ENCODE assay signal across 1 cellular context in genomic region chr17:77288115-77288619, GRCh38.
TF ChIP-seq lines count a peak whose summit lies in the region.

No MANE protein-coding gene starts in this region.

TF ChIP-seq in HepG2, 621 proteins besides CTCF, POLR2A, EP300 and RAD21 (continued from another document and continues in another):
- TF ChIP-seq ATF6 (CRISPR knock-in tag; conservative IDR thresholded peaks at IDR 0.05) = 0 out of 2 replicates have a peak, but pooled peaks have one; percentile 7
- no peak for TF ChIP-seq GATA4 (IDR thresholded peaks at IDR 0.05; ENCODE audit: borderline replicate concordance, low read depth)
- no peak for TF ChIP-seq ZNF737 (CRISPR knock-in tag; IDR thresholded peaks at IDR 0.05; ENCODE audit: borderline replicate concordance)
- no peak for TF ChIP-seq ZNF280D (CRISPR knock-in tag; IDR thresholded peaks at IDR 0.05)
- TF ChIP-seq ZNF761 (CRISPR knock-in tag; conservative IDR thresholded peaks at IDR 0.05) = no peak
- no peak for TF ChIP-seq DNMT1 (CRISPR knock-in tag; IDR thresholded peaks at IDR 0.05)
- TF ChIP-seq NR2F2 (IDR thresholded peaks at IDR 0.05; ENCODE audit: borderline replicate concordance, low read depth) = no peak
- TF ChIP-seq, protein P1, sequence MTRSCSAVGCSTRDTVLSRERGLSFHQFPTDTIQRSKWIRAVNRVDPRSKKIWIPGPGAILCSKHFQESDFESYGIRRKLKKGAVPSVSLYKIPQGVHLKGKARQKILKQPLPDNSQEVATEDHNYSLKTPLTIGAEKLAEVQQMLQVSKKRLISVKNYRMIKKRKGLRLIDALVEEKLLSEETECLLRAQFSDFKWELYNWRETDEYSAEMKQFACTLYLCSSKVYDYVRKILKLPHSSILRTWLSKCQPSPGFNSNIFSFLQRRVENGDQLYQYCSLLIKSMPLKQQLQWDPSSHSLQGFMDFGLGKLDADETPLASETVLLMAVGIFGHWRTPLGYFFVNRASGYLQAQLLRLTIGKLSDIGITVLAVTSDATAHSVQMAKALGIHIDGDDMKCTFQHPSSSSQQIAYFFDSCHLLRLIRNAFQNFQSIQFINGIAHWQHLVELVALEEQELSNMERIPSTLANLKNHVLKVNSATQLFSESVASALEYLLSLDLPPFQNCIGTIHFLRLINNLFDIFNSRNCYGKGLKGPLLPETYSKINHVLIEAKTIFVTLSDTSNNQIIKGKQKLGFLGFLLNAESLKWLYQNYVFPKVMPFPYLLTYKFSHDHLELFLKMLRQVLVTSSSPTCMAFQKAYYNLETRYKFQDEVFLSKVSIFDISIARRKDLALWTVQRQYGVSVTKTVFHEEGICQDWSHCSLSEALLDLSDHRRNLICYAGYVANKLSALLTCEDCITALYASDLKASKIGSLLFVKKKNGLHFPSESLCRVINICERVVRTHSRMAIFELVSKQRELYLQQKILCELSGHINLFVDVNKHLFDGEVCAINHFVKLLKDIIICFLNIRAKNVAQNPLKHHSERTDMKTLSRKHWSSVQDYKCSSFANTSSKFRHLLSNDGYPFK (CRISPR knock-in tag; IDR thresholded peaks at IDR 0.05; ENCODE audit: borderline replicate concordance) = no peak; the same call in 1 of the 2 replicates
- no peak for TF ChIP-seq MIXL1 (CRISPR knock-in tag; IDR thresholded peaks at IDR 0.05)
- TF ChIP-seq ATF1 (CRISPR knock-in tag; IDR thresholded peaks at IDR 0.05) = no peak
- TF ChIP-seq AGO2 (optimal IDR thresholded peaks at IDR 0.05; ENCODE audit: low read depth, low read length) = peak; percentile 95
- TF ChIP-seq SOX5 (CRISPR knock-in tag; IDR thresholded peaks at IDR 0.05; ENCODE audit: borderline replicate concordance) = no peak
- TF ChIP-seq, protein P2, sequence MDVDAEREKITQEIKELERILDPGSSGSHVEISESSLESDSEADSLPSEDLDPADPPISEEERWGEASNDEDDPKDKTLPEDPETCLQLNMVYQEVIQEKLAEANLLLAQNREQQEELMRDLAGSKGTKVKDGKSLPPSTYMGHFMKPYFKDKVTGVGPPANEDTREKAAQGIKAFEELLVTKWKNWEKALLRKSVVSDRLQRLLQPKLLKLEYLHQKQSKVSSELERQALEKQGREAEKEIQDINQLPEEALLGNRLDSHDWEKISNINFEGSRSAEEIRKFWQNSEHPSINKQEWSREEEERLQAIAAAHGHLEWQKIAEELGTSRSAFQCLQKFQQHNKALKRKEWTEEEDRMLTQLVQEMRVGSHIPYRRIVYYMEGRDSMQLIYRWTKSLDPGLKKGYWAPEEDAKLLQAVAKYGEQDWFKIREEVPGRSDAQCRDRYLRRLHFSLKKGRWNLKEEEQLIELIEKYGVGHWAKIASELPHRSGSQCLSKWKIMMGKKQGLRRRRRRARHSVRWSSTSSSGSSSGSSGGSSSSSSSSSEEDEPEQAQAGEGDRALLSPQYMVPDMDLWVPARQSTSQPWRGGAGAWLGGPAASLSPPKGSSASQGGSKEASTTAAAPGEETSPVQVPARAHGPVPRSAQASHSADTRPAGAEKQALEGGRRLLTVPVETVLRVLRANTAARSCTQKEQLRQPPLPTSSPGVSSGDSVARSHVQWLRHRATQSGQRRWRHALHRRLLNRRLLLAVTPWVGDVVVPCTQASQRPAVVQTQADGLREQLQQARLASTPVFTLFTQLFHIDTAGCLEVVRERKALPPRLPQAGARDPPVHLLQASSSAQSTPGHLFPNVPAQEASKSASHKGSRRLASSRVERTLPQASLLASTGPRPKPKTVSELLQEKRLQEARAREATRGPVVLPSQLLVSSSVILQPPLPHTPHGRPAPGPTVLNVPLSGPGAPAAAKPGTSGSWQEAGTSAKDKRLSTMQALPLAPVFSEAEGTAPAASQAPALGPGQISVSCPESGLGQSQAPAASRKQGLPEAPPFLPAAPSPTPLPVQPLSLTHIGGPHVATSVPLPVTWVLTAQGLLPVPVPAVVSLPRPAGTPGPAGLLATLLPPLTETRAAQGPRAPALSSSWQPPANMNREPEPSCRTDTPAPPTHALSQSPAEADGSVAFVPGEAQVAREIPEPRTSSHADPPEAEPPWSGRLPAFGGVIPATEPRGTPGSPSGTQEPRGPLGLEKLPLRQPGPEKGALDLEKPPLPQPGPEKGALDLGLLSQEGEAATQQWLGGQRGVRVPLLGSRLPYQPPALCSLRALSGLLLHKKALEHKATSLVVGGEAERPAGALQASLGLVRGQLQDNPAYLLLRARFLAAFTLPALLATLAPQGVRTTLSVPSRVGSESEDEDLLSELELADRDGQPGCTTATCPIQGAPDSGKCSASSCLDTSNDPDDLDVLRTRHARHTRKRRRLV (CRISPR knock-in tag; IDR thresholded peaks at IDR 0.05) = peak; percentile 52; the same call in 1 of the 2 replicates
- no peak for TF ChIP-seq GMEB2 (CRISPR knock-in tag; IDR thresholded peaks at IDR 0.05; ENCODE audit: low read depth)
- peak; percentile 41; the same call in 1 of the 2 replicates for TF ChIP-seq ZNF468 (CRISPR knock-in tag; IDR thresholded peaks at IDR 0.05)
- TF ChIP-seq, protein P3, sequence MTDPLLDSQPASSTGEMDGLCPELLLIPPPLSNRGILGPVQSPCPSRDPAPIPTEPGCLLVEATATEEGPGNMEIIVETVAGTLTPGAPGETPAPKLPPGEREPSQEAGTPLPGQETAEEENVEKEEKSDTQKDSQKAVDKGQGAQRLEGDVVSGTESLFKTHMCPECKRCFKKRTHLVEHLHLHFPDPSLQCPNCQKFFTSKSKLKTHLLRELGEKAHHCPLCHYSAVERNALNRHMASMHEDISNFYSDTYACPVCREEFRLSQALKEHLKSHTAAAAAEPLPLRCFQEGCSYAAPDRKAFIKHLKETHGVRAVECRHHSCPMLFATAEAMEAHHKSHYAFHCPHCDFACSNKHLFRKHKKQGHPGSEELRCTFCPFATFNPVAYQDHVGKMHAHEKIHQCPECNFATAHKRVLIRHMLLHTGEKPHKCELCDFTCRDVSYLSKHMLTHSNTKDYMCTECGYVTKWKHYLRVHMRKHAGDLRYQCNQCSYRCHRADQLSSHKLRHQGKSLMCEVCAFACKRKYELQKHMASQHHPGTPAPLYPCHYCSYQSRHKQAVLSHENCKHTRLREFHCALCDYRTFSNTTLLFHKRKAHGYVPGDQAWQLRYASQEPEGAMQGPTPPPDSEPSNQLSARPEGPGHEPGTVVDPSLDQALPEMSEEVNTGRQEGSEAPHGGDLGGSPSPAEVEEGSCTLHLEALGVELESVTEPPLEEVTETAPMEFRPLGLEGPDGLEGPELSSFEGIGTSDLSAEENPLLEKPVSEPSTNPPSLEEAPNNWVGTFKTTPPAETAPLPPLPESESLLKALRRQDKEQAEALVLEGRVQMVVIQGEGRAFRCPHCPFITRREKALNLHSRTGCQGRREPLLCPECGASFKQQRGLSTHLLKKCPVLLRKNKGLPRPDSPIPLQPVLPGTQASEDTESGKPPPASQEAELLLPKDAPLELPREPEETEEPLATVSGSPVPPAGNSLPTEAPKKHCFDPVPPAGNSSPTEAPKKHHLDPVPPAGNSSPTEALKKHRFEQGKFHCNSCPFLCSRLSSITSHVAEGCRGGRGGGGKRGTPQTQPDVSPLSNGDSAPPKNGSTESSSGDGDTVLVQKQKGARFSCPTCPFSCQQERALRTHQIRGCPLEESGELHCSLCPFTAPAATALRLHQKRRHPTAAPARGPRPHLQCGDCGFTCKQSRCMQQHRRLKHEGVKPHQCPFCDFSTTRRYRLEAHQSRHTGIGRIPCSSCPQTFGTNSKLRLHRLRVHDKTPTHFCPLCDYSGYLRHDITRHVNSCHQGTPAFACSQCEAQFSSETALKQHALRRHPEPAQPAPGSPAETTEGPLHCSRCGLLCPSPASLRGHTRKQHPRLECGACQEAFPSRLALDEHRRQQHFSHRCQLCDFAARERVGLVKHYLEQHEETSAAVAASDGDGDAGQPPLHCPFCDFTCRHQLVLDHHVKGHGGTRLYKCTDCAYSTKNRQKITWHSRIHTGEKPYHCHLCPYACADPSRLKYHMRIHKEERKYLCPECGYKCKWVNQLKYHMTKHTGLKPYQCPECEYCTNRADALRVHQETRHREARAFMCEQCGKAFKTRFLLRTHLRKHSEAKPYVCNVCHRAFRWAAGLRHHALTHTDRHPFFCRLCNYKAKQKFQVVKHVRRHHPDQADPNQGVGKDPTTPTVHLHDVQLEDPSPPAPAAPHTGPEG (CRISPR knock-in tag; IDR thresholded peaks at IDR 0.05) = 0 out of 2 replicates have a peak, but pooled peaks have one; percentile 2
- no peak for TF ChIP-seq AKAP8 (CRISPR knock-in tag; IDR thresholded peaks at IDR 0.05)
- TF ChIP-seq ATF7-NPFF (CRISPR knock-in tag; IDR thresholded peaks at IDR 0.05; ENCODE audit: low read depth) = 0 out of 2 replicates have a peak, but pooled peaks have one; percentile 43
- TF ChIP-seq TCF12 (IDR thresholded peaks at IDR 0.05) = no peak
- peak; percentile 64; the same call in 1 of the 2 replicates for TF ChIP-seq TCF12 (CRISPR knock-in tag; IDR thresholded peaks at IDR 0.05)
- TF ChIP-seq, protein P4, sequence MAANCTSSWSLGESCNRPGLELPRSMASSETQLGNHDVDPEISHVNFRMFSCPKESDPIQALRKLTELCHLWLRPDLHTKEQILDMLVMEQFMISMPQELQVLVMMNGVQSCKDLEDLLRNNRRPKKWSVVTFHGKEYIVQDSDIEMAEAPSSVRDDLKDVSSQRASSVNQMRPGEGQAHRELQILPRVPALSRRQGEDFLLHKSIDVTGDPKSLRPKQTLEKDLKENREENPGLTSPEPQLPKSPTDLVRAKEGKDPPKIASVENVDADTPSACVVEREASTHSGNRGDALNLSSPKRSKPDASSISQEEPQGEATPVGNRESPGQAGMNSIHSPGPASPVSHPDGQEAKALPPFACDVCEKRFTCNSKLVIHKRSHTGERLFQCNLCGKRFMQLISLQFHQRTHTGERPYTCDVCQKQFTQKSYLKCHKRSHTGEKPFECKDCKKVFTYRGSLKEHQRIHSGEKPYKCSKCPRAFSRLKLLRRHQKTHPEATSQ (CRISPR knock-in tag; IDR thresholded peaks at IDR 0.05; ENCODE audit: borderline replicate concordance) = 0 out of 2 replicates have a peak, but pooled peaks have one; percentile 11
- no peak for TF ChIP-seq TERF1 (CRISPR knock-in tag; IDR thresholded peaks at IDR 0.05)
- TF ChIP-seq, protein P5, sequence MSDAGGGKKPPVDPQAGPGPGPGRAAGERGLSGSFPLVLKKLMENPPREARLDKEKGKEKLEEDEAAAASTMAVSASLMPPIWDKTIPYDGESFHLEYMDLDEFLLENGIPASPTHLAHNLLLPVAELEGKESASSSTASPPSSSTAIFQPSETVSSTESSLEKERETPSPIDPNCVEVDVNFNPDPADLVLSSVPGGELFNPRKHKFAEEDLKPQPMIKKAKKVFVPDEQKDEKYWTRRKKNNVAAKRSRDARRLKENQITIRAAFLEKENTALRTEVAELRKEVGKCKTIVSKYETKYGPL (CRISPR knock-in tag; IDR thresholded peaks at IDR 0.05) = no peak
